In the genomic region with DNA sequence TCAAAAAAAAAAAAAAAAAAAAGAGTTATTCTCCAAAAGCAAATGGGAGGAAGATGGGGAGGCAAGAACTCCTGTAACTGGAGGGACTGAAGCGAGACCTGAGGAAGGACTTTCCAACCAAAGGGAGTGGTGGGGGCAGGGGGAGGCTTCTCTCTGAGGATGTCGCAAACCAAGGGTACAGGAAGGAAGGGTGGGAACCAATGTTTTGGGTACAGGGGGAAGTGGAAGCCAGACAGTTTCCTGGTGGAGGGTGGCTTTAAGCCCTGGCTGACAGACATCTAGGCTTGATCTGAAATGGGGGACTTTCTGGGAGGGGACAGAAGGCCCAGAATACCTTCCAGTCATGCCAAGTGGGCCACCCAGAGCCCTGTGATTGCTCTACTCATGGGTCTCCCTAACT, we compare ENCODE assay signal across 12 cellular contexts. TPM values are rescaled to one million over a fixed set of nuclear protein-coding genes. Genes with fewer than 3 reads are reported as not detected.
A peak's percentile ranks its signal among the peaks of the same experiment; 100 is the strongest.
DNase-seq lines count a peak whose midpoint lies in the region; ATAC-seq and TF ChIP-seq lines count a peak whose summit lies in the region.
"Had no signal": no experiment of that assay in that cellular context is flagged by ENCODE, and none has a peak within 500 bp of the region (broad histone marks: within the 10 kb centered on the region; RNA-seq: fewer than 3 reads in every experiment).

No MANE protein-coding gene starts in this region.

- H3K36me3 ChIP-seq in osteoblast (ENCODE audit: insufficient read depth, low read length) = no peaks in the 10 kb centered on the region

- H3K27ac ChIP-seq in osteoblast (ENCODE audit: low read depth, low read length) = no peak overlapping the region

- H3K27ac Mint-ChIP-seq in activated T-helper 17 cell treated with anti-CD3 and anti-CD28 coated beads, Interleukin-2, amount 50 U/mL, for 72 hours = peak overlapping the region; percentile 35
- H3K27ac Mint-ChIP-seq in Calu3 (ENCODE audit: unreplicated experiment) = no peak overlapping the region
- H3K27ac Mint-ChIP-seq: endodermal cell; stimulated activated memory B cell treated with anti-CD40 and anti-IgM and Interleukin-4, amounts not matched to agents 10 μg/mL and 1 μg/mL and 100 μg/mL, for 72 hours had no signal

- no peak overlapping the region for H3K4me2 ChIP-seq in osteoblast (ENCODE audit: insufficient read depth, low read length)

- peak; percentile 35 for ATAC-seq in Right ventricle myocardium inferior
- no peak for ATAC-seq in activated T-helper 17 cell treated with anti-CD3 and anti-CD28 coated beads, Interleukin-2, amount 50 U/mL, for 72 hours (replicated peaks)
- ATAC-seq: stimulated activated memory B cell treated with anti-CD40 and anti-IgM and Interleukin-4, amounts not matched to agents 10 μg/mL and 1 μg/mL and 100 μg/mL, for 72 hours had no signal

- H3K4me1 Mint-ChIP-seq in activated T-helper 17 cell treated with anti-CD3 and anti-CD28 coated beads, Interleukin-2, amount 50 U/mL, for 72 hours = peaks cover 54% of the 10 kb centered on the region
- H3K4me1 Mint-ChIP-seq in Calu3 (ENCODE audit: low read depth, unreplicated experiment) = no peaks in the 10 kb centered on the region

- BruUV-seq in Calu3 (replicated peaks; lab: Mats Ljungman, UMichigan) = no TSS peak

- no peaks in the 10 kb centered on the region for H4K20me1 ChIP-seq in osteoblast (ENCODE audit: insufficient read depth, low read length)

- intact Hi-C loops in Right ventricle myocardium inferior (cut with DNase I) = no loop called here
- intact Hi-C loops in cardiac septum (cut with DNase I) = no loop called here
- intact Hi-C loops in Calu3 (cut with micrococcal nuclease; ENCODE audit: unreplicated experiment) = no loop called here

- no peak overlapping the region for H2AFZ ChIP-seq in osteoblast (ENCODE audit: low read length)

- no peaks in the 10 kb centered on the region for H3K27me3 ChIP-seq in osteoblast (ENCODE audit: insufficient read depth, low read length)

- H3K79me2 ChIP-seq in osteoblast (ENCODE audit: insufficient read depth, low read length) = no peaks in the 10 kb centered on the region

- TF ChIP-seq CTCF in osteoblast (IDR thresholded peaks at IDR 0.05; ENCODE audit: extremely low read depth, low read depth, low read length) (no peak), Calu3 (IDR thresholded peaks at IDR 0.05; ENCODE audit: unreplicated experiment) (no peak)

- no peak overlapping the region for H3K4me3 ChIP-seq in osteoblast (ENCODE audit: insufficient read depth, low read length)

- H3K27me3 Mint-ChIP-seq in activated T-helper 17 cell treated with anti-CD3 and anti-CD28 coated beads, Interleukin-2, amount 50 U/mL, for 72 hours = no peaks in the 10 kb centered on the region
- no peaks in the 10 kb centered on the region for H3K27me3 Mint-ChIP-seq in Calu3 (ENCODE audit: unreplicated experiment)
- H3K27me3 Mint-ChIP-seq: stimulated activated memory B cell treated with anti-CD40 and anti-IgM and Interleukin-4, amounts not matched to agents 10 μg/mL and 1 μg/mL and 100 μg/mL, for 72 hours had no signal

- CTCF ChIA-PET in Calu3 (lab: Charles Lee) = no interaction called here

- no peaks in the 10 kb centered on the region for H3K9me3 ChIP-seq in osteoblast (ENCODE audit: low read depth, low read length)

- peak overlapping the region; percentile 69 for H3K4me3 Mint-ChIP-seq in activated T-helper 17 cell treated with anti-CD3 and anti-CD28 coated beads, Interleukin-2, amount 50 U/mL, for 72 hours
- no peak overlapping the region for H3K4me3 Mint-ChIP-seq in Calu3 (ENCODE audit: low read depth, unreplicated experiment)
- H3K4me3 Mint-ChIP-seq: endodermal cell; stimulated activated memory B cell treated with anti-CD40 and anti-IgM and Interleukin-4, amounts not matched to agents 10 μg/mL and 1 μg/mL and 100 μg/mL, for 72 hours had no signal

- DNase-seq in Right ventricle myocardium inferior (ENCODE audit: missing footprints) (no peak), cardiac septum (ENCODE audit: low spot score) (no peak), MV-4-11 (lab: John Stamatoyannopoulos, UW) (peak; percentile 73), osteoblast (ENCODE audit: insufficient read length, low spot score, missing footprints) (peak; percentile 6), NCI-H2227 (lab: John Stamatoyannopoulos, UW; ENCODE audit: unreplicated experiment) (no peak), Calu3 (no peak), NCI-H82 treated with DMSO at 0.1 percent for 48 hours (lab: John Stamatoyannopoulos, UW; ENCODE audit: unreplicated experiment) (no peak)
- DNase-seq: activated naive CD4-positive, alpha-beta T cell treated with anti-CD3 and anti-CD28 coated beads, Interleukin-2, amount 50 U/mL, for 16 hours; DMS153; endodermal cell had no signal

- no peaks in the 10 kb centered on the region for H3K9me3 Mint-ChIP-seq in activated T-helper 17 cell treated with anti-CD3 and anti-CD28 coated beads, Interleukin-2, amount 50 U/mL, for 72 hours
- no peaks in the 10 kb centered on the region for H3K9me3 Mint-ChIP-seq in Calu3 (ENCODE audit: low read depth, unreplicated experiment)
- H3K9me3 Mint-ChIP-seq: endodermal cell had no signal

- no peaks in the 10 kb centered on the region for H3K4me1 ChIP-seq in osteoblast (ENCODE audit: insufficient read depth, low read length)

- no peaks in the 10 kb centered on the region for H3K36me3 Mint-ChIP-seq in activated T-helper 17 cell treated with anti-CD3 and anti-CD28 coated beads, Interleukin-2, amount 50 U/mL, for 72 hours (ENCODE audit: low read depth)
- no peaks in the 10 kb centered on the region for H3K36me3 Mint-ChIP-seq in Calu3 (ENCODE audit: insufficient read depth, unreplicated experiment)

RNA-seq across cellular contexts. Expression of a gene that starts 27.0 kb away (rescaled TPM):
- total RNA-seq in Right ventricle myocardium inferior (2.1 TPM), cardiac septum (0.89 TPM), osteoblast (not detected in 2 replicates), Calu3 (2022) (16.6 and 19.2 TPM in 2 replicates)
- 10 to 100 TPM in 1 of 2 donors, 1 to 10 TPM in 1; 1.9 to 12.1 TPM for total RNA-seq in activated T-helper 17 cell treated with anti-CD3 and anti-CD28 coated beads, Interleukin-2, amount 50 U/mL, for 72 hours

RNA-seq across cellular contexts. Expression of a gene that starts 52.3 kb away (rescaled TPM):
- total RNA-seq in Right ventricle myocardium inferior (23.9 TPM), cardiac septum (31.5 TPM), osteoblast (60.1 and 62.2 TPM in 2 replicates), Calu3 (2022) (32.1 and 42.3 TPM in 2 replicates)
- 10 to 100 TPM; 32.3 to 46.9 TPM for total RNA-seq in activated T-helper 17 cell treated with anti-CD3 and anti-CD28 coated beads, Interleukin-2, amount 50 U/mL, for 72 hours

Comparison
In these comparisons a context has a peak if more than half of its experiments do, and no peak if none do; other contexts are left out.
1. DNase-seq: peak in MV-4-11 (single experiment) and osteoblast (single experiment); none in Right ventricle myocardium inferior (single experiment), cardiac septum (single experiment), NCI-H2227 (single experiment), Calu3 (single experiment) and NCI-H82 treated with DMSO at 0.1 percent for 48 hours (single experiment).